8 cellular contexts compared by ENCODE assay signal in the genomic region with DNA sequence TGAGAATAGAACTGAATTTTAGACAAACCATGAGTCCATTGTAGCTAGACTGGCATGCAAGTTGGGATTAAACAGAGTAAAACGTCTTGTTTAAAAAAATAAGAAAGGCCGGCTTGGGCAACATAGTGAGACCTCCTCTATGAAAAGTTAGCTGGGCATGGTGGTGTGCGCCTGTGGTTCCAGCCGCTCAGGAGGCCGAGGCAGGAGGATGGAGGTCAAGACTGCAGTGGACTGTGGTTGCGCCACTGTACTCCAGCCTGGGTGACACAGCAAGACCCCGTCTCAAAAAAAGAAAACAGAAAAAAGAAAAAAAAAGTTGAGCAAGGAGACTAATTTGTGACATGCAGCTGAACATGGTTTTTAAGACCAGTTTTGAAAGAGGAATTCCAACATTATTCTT. TPM values are rescaled to one million over a fixed set of nuclear protein-coding genes. Genes with fewer than 3 reads are reported as not detected.
"Had no signal": no experiment of that assay in that cellular context is flagged by ENCODE, and none has a peak within 500 bp of the region (broad histone marks: within the 10 kb centered on the region; RNA-seq: fewer than 3 reads in every experiment).

No MANE protein-coding gene starts in this region.

- DNase-seq: IMR-90, KBM-7 had no signal

- H3K4me1 Mint-ChIP-seq: IgD-negative memory B cell had no signal

- H3K27ac ChIP-seq: HL-60 had no signal

- H3K4me3 ChIP-seq: K562 had no signal

- H3K9me3 Mint-ChIP-seq: IgD-negative memory B cell had no signal

- ATAC-seq: HepG2, K562 had no signal

- H3K4me3 Mint-ChIP-seq: IgD-negative memory B cell had no signal

- H3K27me3 Mint-ChIP-seq: IgD-negative memory B cell had no signal

RNA-seq across cellular contexts. Expression of a gene that starts 36.6 kb away (rescaled TPM):
- total RNA-seq: HepG2, HT-29, HT1080, IMR-90, K562 had no signal
